23 cellular contexts compared by ENCODE assay signal in genomic region chr3:149181179-149181578, GRCh38. TPM values are rescaled to one million over a fixed set of nuclear protein-coding genes. Genes with fewer than 3 reads are reported as not detected.
"Had no signal": no experiment of that assay in that cellular context is flagged by ENCODE, and none has a peak within 500 bp of the region (broad histone marks: within the 10 kb centered on the region; RNA-seq: fewer than 3 reads in every experiment).

No MANE protein-coding gene starts in this region.

- H3K9me3 ChIP-seq: mucosa of descending colon, ovary, prostate gland, right lobe of liver, transverse colon had no signal

- H3K27me3 Mint-ChIP-seq: naive thymus-derived CD8-positive, alpha-beta T cell; stimulated activated memory B cell treated with anti-CD40 and anti-IgM and Interleukin-4, amounts not matched to agents 10 μg/mL and 1 μg/mL and 100 μg/mL, for 72 hours; stimulated activated naive CD8-positive, alpha-beta T cell treated with anti-CD3 and anti-CD28 coated beads, Interleukin-15, Interleukin-2, amounts not matched to agents 100 ng/mL and 50 ng/mL, for 24 hours had no signal

- H3K9me3 Mint-ChIP-seq: naive thymus-derived CD8-positive, alpha-beta T cell; stimulated activated memory B cell treated with anti-CD40 and anti-IgM and Interleukin-4, amounts not matched to agents 10 μg/mL and 1 μg/mL and 100 μg/mL, for 72 hours; stimulated activated naive CD8-positive, alpha-beta T cell treated with anti-CD3 and anti-CD28 coated beads, Interleukin-15, Interleukin-2, amounts not matched to agents 100 ng/mL and 50 ng/mL, for 24 hours had no signal

- H3K4me3 Mint-ChIP-seq: naive thymus-derived CD8-positive, alpha-beta T cell; stimulated activated memory B cell treated with anti-CD40 and anti-IgM and Interleukin-4, amounts not matched to agents 10 μg/mL and 1 μg/mL and 100 μg/mL, for 72 hours; stimulated activated naive CD8-positive, alpha-beta T cell treated with anti-CD3 and anti-CD28 coated beads, Interleukin-15, Interleukin-2, amounts not matched to agents 100 ng/mL and 50 ng/mL, for 24 hours had no signal

- H3K27ac ChIP-seq: prostate gland had no signal

- H3K27me3 ChIP-seq: dorsolateral prefrontal cortex, heart left ventricle, ovary, right lobe of liver, testis, transverse colon had no signal

- H3K4me3 ChIP-seq: dorsolateral prefrontal cortex, heart left ventricle, mucosa of descending colon, ovary, prostate gland, right lobe of liver, testis, transverse colon had no signal

- DNase-seq: cortex of kidney; dorsolateral prefrontal cortex; effector CD8-positive, alpha-beta T cell; foreskin melanocyte; heart left ventricle; hippocampal formation; kidney glomerular epithelial cell; mammary epithelial cell; mucosa of descending colon; naive thymus-derived CD8-positive, alpha-beta T cell; ovary; retina; right lobe of liver; stimulated activated CD4-positive, alpha-beta T cell treated with anti-CD3 and anti-CD28 coated beads, Interleukin-15, amount 100 ng/mL, for 24 hours; stimulated activated CD4-positive, alpha-beta T cell treated with anti-CD3 and anti-CD28 coated beads, Interleukin-1b, Interleukin-23, amount 100 ng/mL, for 48 hours; stimulated activated CD4-positive, alpha-beta T cell treated with anti-CD3 and anti-CD28 coated beads, Interleukin-4, amount 100 ng/mL, for 24 hours; testis; transverse colon had no signal

- H3K27ac Mint-ChIP-seq: naive thymus-derived CD8-positive, alpha-beta T cell; stimulated activated memory B cell treated with anti-CD40 and anti-IgM and Interleukin-4, amounts not matched to agents 10 μg/mL and 1 μg/mL and 100 μg/mL, for 72 hours; stimulated activated naive CD8-positive, alpha-beta T cell treated with anti-CD3 and anti-CD28 coated beads, Interleukin-15, Interleukin-2, amounts not matched to agents 100 ng/mL and 50 ng/mL, for 24 hours had no signal

- H3K4me1 Mint-ChIP-seq: naive thymus-derived CD8-positive, alpha-beta T cell; stimulated activated memory B cell treated with anti-CD40 and anti-IgM and Interleukin-4, amounts not matched to agents 10 μg/mL and 1 μg/mL and 100 μg/mL, for 72 hours had no signal

- H3K36me3 ChIP-seq: ovary, prostate gland had no signal

- ATAC-seq: mucosa of descending colon; naive thymus-derived CD8-positive, alpha-beta T cell; stimulated activated memory B cell treated with anti-CD40 and anti-IgM and Interleukin-4, amounts not matched to agents 10 μg/mL and 1 μg/mL and 100 μg/mL, for 72 hours had no signal

- H3K4me1 ChIP-seq: prostate gland, right lobe of liver, transverse colon had no signal

RNA-seq across cellular contexts. Expression of gene CP, which starts 40.5 kb away (rescaled TPM):
- total RNA-seq: glomerular endothelial cell; mammary epithelial cell; naive thymus-derived CD8-positive, alpha-beta T cell had no signal
- polyA plus RNA-seq: mammary epithelial cell, neural cell had no signal
